Comparison of ENCODE assay signal across 1 cellular context in the genomic region with DNA sequence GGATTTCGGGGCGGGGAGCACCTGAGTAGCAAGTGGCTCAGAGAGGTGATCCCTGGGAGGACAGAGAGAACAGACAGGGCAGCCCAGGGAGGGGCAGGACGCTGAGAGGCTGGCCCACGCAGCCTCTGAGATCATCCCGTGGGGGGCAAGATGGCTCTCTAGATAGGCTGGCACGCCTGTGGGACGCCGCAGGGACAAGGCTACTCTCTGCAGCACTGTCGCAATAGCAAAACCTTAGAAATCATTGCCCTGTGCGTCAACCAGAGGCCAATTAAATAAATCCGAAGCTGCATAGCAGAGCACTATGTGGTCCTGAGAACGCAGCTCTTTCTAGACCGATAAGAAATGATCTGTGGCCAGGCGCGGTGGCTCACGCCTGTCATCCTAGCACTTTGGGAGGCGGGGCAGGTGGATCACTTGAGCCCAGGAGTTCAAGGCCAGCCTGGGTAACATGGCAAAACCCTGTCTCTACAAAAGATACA.
TF ChIP-seq lines count a peak whose summit lies in the region.

No MANE protein-coding gene starts in this region.

TF ChIP-seq in HepG2, 621 proteins besides CTCF, POLR2A, EP300 and RAD21 (continues in another document):
- TF ChIP-seq RARA (CRISPR knock-in tag; IDR thresholded peaks at IDR 0.05) (0 out of 2 replicates have a peak, but pooled peaks have one; percentile 28), HDAC2 (CRISPR knock-in tag; IDR thresholded peaks at IDR 0.05) (no peak), ZNF333 (CRISPR knock-in tag; IDR thresholded peaks at IDR 0.05; ENCODE audit: borderline replicate concordance) (no peak), POGZ (CRISPR knock-in tag; IDR thresholded peaks at IDR 0.05) (no peak), MTA1 (CRISPR knock-in tag; IDR thresholded peaks at IDR 0.05; ENCODE audit: borderline replicate concordance) (0 out of 2 replicates have a peak, but pooled peaks have one; percentile 54), PITX1 (CRISPR knock-in tag; IDR thresholded peaks at IDR 0.05) (peak; percentile 26; the same call in 1 of the 2 replicates), HNF4A (CRISPR knock-in tag; IDR thresholded peaks at IDR 0.05) (peak; percentile 66), NRL (CRISPR knock-in tag; IDR thresholded peaks at IDR 0.05; ENCODE audit: borderline replicate concordance) (0 out of 2 replicates have a peak, but pooled peaks have one; percentile 48), SALL1 (CRISPR knock-in tag; IDR thresholded peaks at IDR 0.05) (peak; percentile 41; the same call in 1 of the 2 replicates), ZNF460 (CRISPR knock-in tag; IDR thresholded peaks at IDR 0.05; ENCODE audit: borderline replicate concordance) (peak; percentile 73; the same call in 1 of the 2 replicates), BCL6 (CRISPR knock-in tag; IDR thresholded peaks at IDR 0.05) (0 out of 2 replicates have a peak, but pooled peaks have one; percentile 12), IRF2 (CRISPR knock-in tag; IDR thresholded peaks at IDR 0.05) (no peak), KDM1A (CRISPR knock-in tag; IDR thresholded peaks at IDR 0.05) (no peak), HOXA3 (CRISPR knock-in tag; IDR thresholded peaks at IDR 0.05) (peak; percentile 40; the same call in 1 of the 2 replicates), SP1 (IDR thresholded peaks at IDR 0.05) (no peak), SP1 (CRISPR knock-in tag; IDR thresholded peaks at IDR 0.05) (no peak), MED8 (CRISPR knock-in tag; IDR thresholded peaks at IDR 0.05; ENCODE audit: insufficient replicate concordance) (no peak), RXRB (CRISPR knock-in tag; IDR thresholded peaks at IDR 0.05; ENCODE audit: borderline replicate concordance) (0 out of 2 replicates have a peak, but pooled peaks have one; percentile 21), DPF2 (CRISPR knock-in tag; IDR thresholded peaks at IDR 0.05; ENCODE audit: borderline replicate concordance, low read depth) (0 out of 2 replicates have a peak, but pooled peaks have one; percentile 27), NR2C2 (CRISPR knock-in tag; IDR thresholded peaks at IDR 0.05; ENCODE audit: borderline replicate concordance) (0 out of 2 replicates have a peak, but pooled peaks have one; percentile 22)
- TF ChIP-seq, protein P1, sequence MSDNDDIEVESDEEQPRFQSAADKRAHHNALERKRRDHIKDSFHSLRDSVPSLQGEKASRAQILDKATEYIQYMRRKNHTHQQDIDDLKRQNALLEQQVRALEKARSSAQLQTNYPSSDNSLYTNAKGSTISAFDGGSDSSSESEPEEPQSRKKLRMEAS (IDR thresholded peaks at IDR 0.05), result peak; percentile 25; the same call in 1 of the 2 replicates
- TF ChIP-seq, protein P2, sequence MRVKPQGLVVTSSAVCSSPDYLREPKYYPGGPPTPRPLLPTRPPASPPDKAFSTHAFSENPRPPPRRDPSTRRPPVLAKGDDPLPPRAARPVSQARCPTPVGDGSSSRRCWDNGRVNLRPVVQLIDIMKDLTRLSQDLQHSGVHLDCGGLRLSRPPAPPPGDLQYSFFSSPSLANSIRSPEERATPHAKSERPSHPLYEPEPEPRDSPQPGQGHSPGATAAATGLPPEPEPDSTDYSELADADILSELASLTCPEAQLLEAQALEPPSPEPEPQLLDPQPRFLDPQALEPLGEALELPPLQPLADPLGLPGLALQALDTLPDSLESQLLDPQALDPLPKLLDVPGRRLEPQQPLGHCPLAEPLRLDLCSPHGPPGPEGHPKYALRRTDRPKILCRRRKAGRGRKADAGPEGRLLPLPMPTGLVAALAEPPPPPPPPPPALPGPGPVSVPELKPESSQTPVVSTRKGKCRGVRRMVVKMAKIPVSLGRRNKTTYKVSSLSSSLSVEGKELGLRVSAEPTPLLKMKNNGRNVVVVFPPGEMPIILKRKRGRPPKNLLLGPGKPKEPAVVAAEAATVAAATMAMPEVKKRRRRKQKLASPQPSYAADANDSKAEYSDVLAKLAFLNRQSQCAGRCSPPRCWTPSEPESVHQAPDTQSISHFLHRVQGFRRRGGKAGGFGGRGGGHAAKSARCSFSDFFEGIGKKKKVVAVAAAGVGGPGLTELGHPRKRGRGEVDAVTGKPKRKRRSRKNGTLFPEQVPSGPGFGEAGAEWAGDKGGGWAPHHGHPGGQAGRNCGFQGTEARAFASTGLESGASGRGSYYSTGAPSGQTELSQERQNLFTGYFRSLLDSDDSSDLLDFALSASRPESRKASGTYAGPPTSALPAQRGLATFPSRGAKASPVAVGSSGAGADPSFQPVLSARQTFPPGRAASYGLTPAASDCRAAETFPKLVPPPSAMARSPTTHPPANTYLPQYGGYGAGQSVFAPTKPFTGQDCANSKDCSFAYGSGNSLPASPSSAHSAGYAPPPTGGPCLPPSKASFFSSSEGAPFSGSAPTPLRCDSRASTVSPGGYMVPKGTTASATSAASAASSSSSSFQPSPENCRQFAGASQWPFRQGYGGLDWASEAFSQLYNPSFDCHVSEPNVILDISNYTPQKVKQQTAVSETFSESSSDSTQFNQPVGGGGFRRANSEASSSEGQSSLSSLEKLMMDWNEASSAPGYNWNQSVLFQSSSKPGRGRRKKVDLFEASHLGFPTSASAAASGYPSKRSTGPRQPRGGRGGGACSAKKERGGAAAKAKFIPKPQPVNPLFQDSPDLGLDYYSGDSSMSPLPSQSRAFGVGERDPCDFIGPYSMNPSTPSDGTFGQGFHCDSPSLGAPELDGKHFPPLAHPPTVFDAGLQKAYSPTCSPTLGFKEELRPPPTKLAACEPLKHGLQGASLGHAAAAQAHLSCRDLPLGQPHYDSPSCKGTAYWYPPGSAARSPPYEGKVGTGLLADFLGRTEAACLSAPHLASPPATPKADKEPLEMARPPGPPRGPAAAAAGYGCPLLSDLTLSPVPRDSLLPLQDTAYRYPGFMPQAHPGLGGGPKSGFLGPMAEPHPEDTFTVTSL (CRISPR knock-in tag; IDR thresholded peaks at IDR 0.05; ENCODE audit: borderline replicate concordance), result peak; percentile 64; the same call in 1 of the 2 replicates
- TF ChIP-seq, protein P3, sequence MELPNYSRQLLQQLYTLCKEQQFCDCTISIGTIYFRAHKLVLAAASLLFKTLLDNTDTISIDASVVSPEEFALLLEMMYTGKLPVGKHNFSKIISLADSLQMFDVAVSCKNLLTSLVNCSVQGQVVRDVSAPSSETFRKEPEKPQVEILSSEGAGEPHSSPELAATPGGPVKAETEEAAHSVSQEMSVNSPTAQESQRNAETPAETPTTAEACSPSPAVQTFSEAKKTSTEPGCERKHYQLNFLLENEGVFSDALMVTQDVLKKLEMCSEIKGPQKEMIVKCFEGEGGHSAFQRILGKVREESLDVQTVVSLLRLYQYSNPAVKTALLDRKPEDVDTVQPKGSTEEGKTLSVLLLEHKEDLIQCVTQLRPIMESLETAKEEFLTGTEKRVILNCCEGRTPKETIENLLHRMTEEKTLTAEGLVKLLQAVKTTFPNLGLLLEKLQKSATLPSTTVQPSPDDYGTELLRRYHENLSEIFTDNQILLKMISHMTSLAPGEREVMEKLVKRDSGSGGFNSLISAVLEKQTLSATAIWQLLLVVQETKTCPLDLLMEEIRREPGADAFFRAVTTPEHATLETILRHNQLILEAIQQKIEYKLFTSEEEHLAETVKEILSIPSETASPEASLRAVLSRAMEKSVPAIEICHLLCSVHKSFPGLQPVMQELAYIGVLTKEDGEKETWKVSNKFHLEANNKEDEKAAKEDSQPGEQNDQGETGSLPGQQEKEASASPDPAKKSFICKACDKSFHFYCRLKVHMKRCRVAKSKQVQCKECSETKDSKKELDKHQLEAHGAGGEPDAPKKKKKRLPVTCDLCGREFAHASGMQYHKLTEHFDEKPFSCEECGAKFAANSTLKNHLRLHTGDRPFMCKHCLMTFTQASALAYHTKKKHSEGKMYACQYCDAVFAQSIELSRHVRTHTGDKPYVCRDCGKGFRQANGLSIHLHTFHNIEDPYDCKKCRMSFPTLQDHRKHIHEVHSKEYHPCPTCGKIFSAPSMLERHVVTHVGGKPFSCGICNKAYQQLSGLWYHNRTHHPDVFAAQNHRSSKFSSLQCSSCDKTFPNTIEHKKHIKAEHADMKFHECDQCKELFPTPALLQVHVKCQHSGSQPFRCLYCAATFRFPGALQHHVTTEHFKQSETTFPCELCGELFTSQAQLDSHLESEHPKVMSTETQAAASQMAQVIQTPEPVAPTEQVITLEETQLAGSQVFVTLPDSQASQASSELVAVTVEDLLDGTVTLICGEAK (IDR thresholded peaks at IDR 0.05), result no peak
- TF ChIP-seq, protein P3 (CRISPR knock-in tag; IDR thresholded peaks at IDR 0.05), result 0 out of 2 replicates have a peak, but pooled peaks have one; percentile 13
- TF ChIP-seq, protein P4, sequence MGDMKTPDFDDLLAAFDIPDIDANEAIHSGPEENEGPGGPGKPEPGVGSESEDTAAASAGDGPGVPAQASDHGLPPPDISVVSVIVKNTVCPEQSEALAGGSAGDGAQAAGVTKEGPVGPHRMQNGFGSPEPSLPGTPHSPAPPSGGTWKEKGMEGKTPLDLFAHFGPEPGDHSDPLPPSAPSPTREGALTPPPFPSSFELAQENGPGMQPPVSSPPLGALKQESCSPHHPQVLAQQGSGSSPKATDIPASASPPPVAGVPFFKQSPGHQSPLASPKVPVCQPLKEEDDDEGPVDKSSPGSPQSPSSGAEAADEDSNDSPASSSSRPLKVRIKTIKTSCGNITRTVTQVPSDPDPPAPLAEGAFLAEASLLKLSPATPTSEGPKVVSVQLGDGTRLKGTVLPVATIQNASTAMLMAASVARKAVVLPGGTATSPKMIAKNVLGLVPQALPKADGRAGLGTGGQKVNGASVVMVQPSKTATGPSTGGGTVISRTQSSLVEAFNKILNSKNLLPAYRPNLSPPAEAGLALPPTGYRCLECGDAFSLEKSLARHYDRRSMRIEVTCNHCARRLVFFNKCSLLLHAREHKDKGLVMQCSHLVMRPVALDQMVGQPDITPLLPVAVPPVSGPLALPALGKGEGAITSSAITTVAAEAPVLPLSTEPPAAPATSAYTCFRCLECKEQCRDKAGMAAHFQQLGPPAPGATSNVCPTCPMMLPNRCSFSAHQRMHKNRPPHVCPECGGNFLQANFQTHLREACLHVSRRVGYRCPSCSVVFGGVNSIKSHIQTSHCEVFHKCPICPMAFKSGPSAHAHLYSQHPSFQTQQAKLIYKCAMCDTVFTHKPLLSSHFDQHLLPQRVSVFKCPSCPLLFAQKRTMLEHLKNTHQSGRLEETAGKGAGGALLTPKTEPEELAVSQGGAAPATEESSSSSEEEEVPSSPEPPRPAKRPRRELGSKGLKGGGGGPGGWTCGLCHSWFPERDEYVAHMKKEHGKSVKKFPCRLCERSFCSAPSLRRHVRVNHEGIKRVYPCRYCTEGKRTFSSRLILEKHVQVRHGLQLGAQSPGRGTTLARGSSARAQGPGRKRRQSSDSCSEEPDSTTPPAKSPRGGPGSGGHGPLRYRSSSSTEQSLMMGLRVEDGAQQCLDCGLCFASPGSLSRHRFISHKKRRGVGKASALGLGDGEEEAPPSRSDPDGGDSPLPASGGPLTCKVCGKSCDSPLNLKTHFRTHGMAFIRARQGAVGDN (CRISPR knock-in tag; IDR thresholded peaks at IDR 0.05), result peak; percentile 12; the same call in 1 of the 2 replicates
- TF ChIP-seq, protein P5, sequence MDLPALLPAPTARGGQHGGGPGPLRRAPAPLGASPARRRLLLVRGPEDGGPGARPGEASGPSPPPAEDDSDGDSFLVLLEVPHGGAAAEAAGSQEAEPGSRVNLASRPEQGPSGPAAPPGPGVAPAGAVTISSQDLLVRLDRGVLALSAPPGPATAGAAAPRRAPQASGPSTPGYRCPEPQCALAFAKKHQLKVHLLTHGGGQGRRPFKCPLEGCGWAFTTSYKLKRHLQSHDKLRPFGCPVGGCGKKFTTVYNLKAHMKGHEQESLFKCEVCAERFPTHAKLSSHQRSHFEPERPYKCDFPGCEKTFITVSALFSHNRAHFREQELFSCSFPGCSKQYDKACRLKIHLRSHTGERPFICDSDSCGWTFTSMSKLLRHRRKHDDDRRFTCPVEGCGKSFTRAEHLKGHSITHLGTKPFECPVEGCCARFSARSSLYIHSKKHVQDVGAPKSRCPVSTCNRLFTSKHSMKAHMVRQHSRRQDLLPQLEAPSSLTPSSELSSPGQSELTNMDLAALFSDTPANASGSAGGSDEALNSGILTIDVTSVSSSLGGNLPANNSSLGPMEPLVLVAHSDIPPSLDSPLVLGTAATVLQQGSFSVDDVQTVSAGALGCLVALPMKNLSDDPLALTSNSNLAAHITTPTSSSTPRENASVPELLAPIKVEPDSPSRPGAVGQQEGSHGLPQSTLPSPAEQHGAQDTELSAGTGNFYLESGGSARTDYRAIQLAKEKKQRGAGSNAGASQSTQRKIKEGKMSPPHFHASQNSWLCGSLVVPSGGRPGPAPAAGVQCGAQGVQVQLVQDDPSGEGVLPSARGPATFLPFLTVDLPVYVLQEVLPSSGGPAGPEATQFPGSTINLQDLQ (CRISPR knock-in tag; IDR thresholded peaks at IDR 0.05), result no peak
- TF ChIP-seq, protein P6, sequence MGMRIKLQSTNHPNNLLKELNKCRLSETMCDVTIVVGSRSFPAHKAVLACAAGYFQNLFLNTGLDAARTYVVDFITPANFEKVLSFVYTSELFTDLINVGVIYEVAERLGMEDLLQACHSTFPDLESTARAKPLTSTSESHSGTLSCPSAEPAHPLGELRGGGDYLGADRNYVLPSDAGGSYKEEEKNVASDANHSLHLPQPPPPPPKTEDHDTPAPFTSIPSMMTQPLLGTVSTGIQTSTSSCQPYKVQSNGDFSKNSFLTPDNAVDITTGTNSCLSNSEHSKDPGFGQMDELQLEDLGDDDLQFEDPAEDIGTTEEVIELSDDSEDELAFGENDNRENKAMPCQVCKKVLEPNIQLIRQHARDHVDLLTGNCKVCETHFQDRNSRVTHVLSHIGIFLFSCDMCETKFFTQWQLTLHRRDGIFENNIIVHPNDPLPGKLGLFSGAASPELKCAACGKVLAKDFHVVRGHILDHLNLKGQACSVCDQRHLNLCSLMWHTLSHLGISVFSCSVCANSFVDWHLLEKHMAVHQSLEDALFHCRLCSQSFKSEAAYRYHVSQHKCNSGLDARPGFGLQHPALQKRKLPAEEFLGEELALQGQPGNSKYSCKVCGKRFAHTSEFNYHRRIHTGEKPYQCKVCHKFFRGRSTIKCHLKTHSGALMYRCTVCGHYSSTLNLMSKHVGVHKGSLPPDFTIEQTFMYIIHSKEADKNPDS (CRISPR knock-in tag; IDR thresholded peaks at IDR 0.05), result no peak
